10 cellular contexts compared by ENCODE assay signal in genomic region chr16:66618588-66618987, GRCh38. TPM values are rescaled to one million over a fixed set of nuclear protein-coding genes. Genes with fewer than 3 reads are reported as not detected.
DNase-seq lines count a peak whose midpoint lies in the region; ATAC-seq and TF ChIP-seq lines count a peak whose summit lies in the region.
"Had no signal": no experiment of that assay in that cellular context is flagged by ENCODE, and none has a peak within 500 bp of the region (broad histone marks: within the 10 kb centered on the region; RNA-seq: fewer than 3 reads in every experiment).

No MANE protein-coding gene starts in this region.

- no peaks in the 10 kb centered on the region for H3K79me2 ChIP-seq in neural progenitor cell (ENCODE audit: low read depth)

- H3K4me3 ChIP-seq in gastroesophageal sphincter: no peak overlapping the region
- peak overlapping the region; percentile 23 for H3K4me3 ChIP-seq in skeletal muscle satellite cell (ENCODE audit: low read length)
- H3K4me3 ChIP-seq in neural progenitor cell: no peak overlapping the region

- H3K36me3 ChIP-seq in gastroesophageal sphincter (peaks cover 0 to 46% of the 10 kb centered on the region in 2 donors), skeletal muscle satellite cell (ENCODE audit: insufficient read depth, low read length) (peaks cover 1% of the 10 kb centered on the region), neural progenitor cell (peaks cover under 1% of the 10 kb centered on the region)

- H3K27me3 ChIP-seq in gastroesophageal sphincter: no peaks in the 10 kb centered on the region
- no peaks in the 10 kb centered on the region for H3K27me3 ChIP-seq in skeletal muscle satellite cell (ENCODE audit: control insufficient read depth, insufficient read depth, low read length)
- H3K27me3 ChIP-seq in neural progenitor cell: no peaks in the 10 kb centered on the region

- DNase-seq in H4 (ENCODE audit: low spot score) (peak; percentile 54), neural progenitor cell (ENCODE audit: low spot score) (no peak), NCI-H524 treated with DMSO at 0.1 percent for 48 hours (lab: John Stamatoyannopoulos, UW) (no peak), DMS 273 treated with DMSO at 0.1 percent for 48 hours (lab: John Stamatoyannopoulos, UW) (no peak)
- DNase-seq: NCI-H1092 treated with DMSO at 0.1 percent for 48 hours; stimulated activated CD4-positive, alpha-beta T cell treated with anti-CD3 and anti-CD28 coated beads, Interleukin-2, amount 100 ng/mL, for 48 hours had no signal

- peaks cover 33% of the 10 kb centered on the region for H3K4me1 Mint-ChIP-seq in neural progenitor cell

- H3K27ac ChIP-seq in VCaP (peak overlapping the region; percentile 22; the same call in 1 of the 2 replicates), gastroesophageal sphincter (peak overlapping the region in 1 of 4 donors; percentile 45), neural progenitor cell (no peak overlapping the region)

- H3K9me3 ChIP-seq in gastroesophageal sphincter (no peaks in the 10 kb centered on the region), skeletal muscle satellite cell (replicated peaks; ENCODE audit: low read length) (no peaks in the 10 kb centered on the region), neural progenitor cell (ENCODE audit: low read depth) (no peaks in the 10 kb centered on the region)

- TF ChIP-seq POLR2A in gastroesophageal sphincter (IDR thresholded peaks at IDR 0.05): no peak

- peak overlapping the region; percentile 69 for H3K4me2 ChIP-seq in skeletal muscle satellite cell (ENCODE audit: low read length)
- H3K4me2 ChIP-seq in neural progenitor cell: no peak overlapping the region

- no peak for TF ChIP-seq CTCF in VCaP (conservative IDR thresholded peaks at IDR 0.05)
- TF ChIP-seq CTCF in gastroesophageal sphincter (IDR thresholded peaks at IDR 0.05): no peak
- TF ChIP-seq CTCF in neural progenitor cell (IDR thresholded peaks at IDR 0.05): no peak

- peaks cover 18% of the 10 kb centered on the region for H3K36me3 Mint-ChIP-seq in neural progenitor cell

- peak overlapping the region; percentile 75 for H3K9ac ChIP-seq in skeletal muscle satellite cell (ENCODE audit: low read depth, low read length)
- H3K9ac ChIP-seq in neural progenitor cell: no peak overlapping the region

- H3K9me3 Mint-ChIP-seq in neural progenitor cell: no peaks in the 10 kb centered on the region

- no peak overlapping the region for H2AFZ ChIP-seq in neural progenitor cell (replicated peaks)

- H4K20me1 ChIP-seq in neural progenitor cell (ENCODE audit: low read depth): peaks cover 5% of the 10 kb centered on the region

- no peak overlapping the region for H3K4me3 Mint-ChIP-seq in neural progenitor cell

- H3K27me3 Mint-ChIP-seq in neural progenitor cell (ENCODE audit: insufficient read depth, low read depth): peaks cover 6% of the 10 kb centered on the region

- ATAC-seq in gastroesophageal sphincter: peak; percentile 80
- ATAC-seq in HG02852 (IDR thresholded peaks at IDR 0.05; ENCODE audit: unreplicated experiment): no peak

- H3K4me1 ChIP-seq in gastroesophageal sphincter (peaks cover 0 to 17% (median 0%) of the 10 kb centered on the region in 3 donors), skeletal muscle satellite cell (ENCODE audit: control insufficient read depth, insufficient read depth, low read length) (peaks cover 49% of the 10 kb centered on the region), neural progenitor cell (peaks cover 12% of the 10 kb centered on the region)

- peaks cover 22% of the 10 kb centered on the region for H3F3A ChIP-seq in neural progenitor cell (ENCODE audit: low read depth)

- no peak for TF ChIP-seq EP300 in gastroesophageal sphincter (IDR thresholded peaks at IDR 0.05)

- 28% methylated on average over 2 to 5 of the region's 8 CpGs for WGBS in gastroesophageal sphincter (ENCODE audit: low coverage in 1 of 2), 2 donors

- no peak overlapping the region for H3K27ac Mint-ChIP-seq in neural progenitor cell

RNA-seq across cellular contexts. Expression of gene CMTM3, which starts 14.1 kb away (rescaled TPM):
- total RNA-seq in H4 (2014; rRNA removed; shearing (Covaris generic)): 20.0 and 29.8 TPM in 2 replicates
- total RNA-seq in gastroesophageal sphincter: 10 to 100 TPM; 15.7 to 24.9 (median 19.3) TPM
- 10.4 and 19.0 TPM in 2 replicates for total RNA-seq in skeletal muscle satellite cell (2012; rRNA removed)
- total RNA-seq in neural progenitor cell (ENCODE audit: low replicate concordance): 18.3 and 47.4 TPM in 2 replicates

RNA-seq across cellular contexts. Expression of gene CMTM2, which starts 39.3 kb away (rescaled TPM):
- not detected in 2 replicates for total RNA-seq in H4 (2014; rRNA removed; shearing (Covaris generic))
- not detected for total RNA-seq in gastroesophageal sphincter
- not detected in 2 replicates for total RNA-seq in skeletal muscle satellite cell (2012; rRNA removed)
- not detected in 2 replicates for total RNA-seq in neural progenitor cell (ENCODE audit: low replicate concordance)

RNA-seq across cellular contexts. Expression of gene CMTM1, which starts 52.3 kb away (rescaled TPM):
- 0.85 and 1.1 TPM in 2 replicates for total RNA-seq in H4 (2014; rRNA removed; shearing (Covaris generic))
- total RNA-seq in gastroesophageal sphincter: under 1 TPM in 1 of 4 donors, not detected in 3; 0.89 TPM
- 0.76 and 1.3 TPM in 2 replicates for total RNA-seq in skeletal muscle satellite cell (2012; rRNA removed)
- total RNA-seq in neural progenitor cell (ENCODE audit: low replicate concordance): 2.9 TPM in 1 of 2 replicates, not detected in the other
